15 cellular contexts compared by ENCODE assay signal in the genomic region with DNA sequence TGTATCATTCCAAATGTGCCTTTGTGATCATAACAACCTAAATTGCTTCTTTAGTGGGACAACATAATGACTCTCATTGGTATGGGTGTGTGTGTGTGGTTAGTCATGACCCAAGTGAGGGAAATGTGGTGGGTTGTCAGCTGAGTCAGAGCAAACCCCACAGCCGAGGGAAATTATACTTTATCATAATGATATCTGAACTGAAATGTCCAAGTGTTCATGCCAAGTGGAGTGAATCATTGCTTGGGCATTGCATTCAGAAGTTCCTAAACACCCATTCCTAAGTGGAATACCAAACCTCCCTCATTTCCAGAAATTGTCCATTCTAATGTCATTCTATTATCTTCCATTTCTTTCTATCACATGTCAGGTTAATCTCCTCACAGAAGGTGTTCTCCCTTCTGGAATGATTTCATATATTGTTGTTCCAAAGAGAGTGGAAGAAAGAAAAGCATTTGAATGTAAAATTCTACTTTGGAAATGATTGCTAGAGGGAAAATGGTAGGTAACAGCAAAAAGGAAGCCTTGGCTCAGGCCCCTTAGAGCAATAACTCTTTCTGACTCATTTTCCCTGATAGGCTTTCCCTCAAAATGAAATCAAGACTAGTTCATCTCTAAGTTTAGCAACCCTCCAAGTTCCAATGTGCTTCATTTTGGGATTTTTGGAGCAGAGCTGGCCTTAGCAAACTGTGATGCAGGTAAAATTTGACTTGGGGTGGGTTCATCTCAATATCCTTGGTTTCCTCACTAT.
A peak's percentile ranks its signal among the peaks of the same experiment; 100 is the strongest.
DNase-seq lines count a peak whose midpoint lies in the region; ATAC-seq and TF ChIP-seq lines count a peak whose summit lies in the region.
"Had no signal": no experiment of that assay in that cellular context is flagged by ENCODE, and none has a peak within 500 bp of the region (broad histone marks: within the 10 kb centered on the region; RNA-seq: fewer than 3 reads in every experiment).

No MANE protein-coding gene starts in this region.

- H4K20me1 ChIP-seq in SK-N-SH (ENCODE audit: insufficient read depth) = no peaks in the 10 kb centered on the region

- H3F3A ChIP-seq in SK-N-SH (replicated peaks; ENCODE audit: insufficient read depth) = peaks cover 15% of the 10 kb centered on the region

- no peak overlapping the region for H3K4me3 Mint-ChIP-seq in natural killer cell

- H3K4me1 ChIP-seq in SK-N-SH (ENCODE audit: control insufficient read depth in 1 of 2, insufficient read depth in 2 of 2, low read depth in 1 of 2, low read length in 1 of 2) (peaks cover 0 to 4% of the 10 kb centered on the region in 2 experiments; a peak in 1 of 4 replicates), esophagus squamous epithelium (no peaks in the 10 kb centered on the region)
- H3K4me1 ChIP-seq: esophagus muscularis mucosa, stomach had no signal

- POLR2A ChIA-PET in SK-N-SH (lab: Yijun Ruan, JAX) = no interaction called here

- H3K9ac ChIP-seq in SK-N-SH = no peak overlapping the region

- TF ChIP-seq RAD21 in SK-N-SH (IDR thresholded peaks at IDR 0.05; ENCODE audit: low read length) = no peak

- DNase-seq in GM04504 (ENCODE audit: low read depth) = peak; percentile 71
- no peak for DNase-seq in SK-N-SH
- DNase-seq in fibroblast of mammary gland (ENCODE audit: low read depth) = peak; percentile 97
- DNase-seq in retinal pigment epithelial cell (ENCODE audit: low read depth) = peak; percentile 68
- DNase-seq in esophagus squamous epithelium (lab: John Stamatoyannopoulos, UW) = no peak
- no peak for DNase-seq in activated CD4-positive, alpha-beta T cell treated with anti-CD3 and anti-CD28 coated beads for 4 hours
- no peak for DNase-seq in natural killer cell
- DNase-seq: aorta; left cardiac atrium; NCI-H1694 treated with DMSO at 0.1 percent for 48 hours; stimulated activated CD4-positive, alpha-beta T cell treated with anti-CD3 and anti-CD28 coated beads, Interleukin-4, amount 100 ng/mL, for 1 hour; stomach had no signal

- H2AFZ ChIP-seq in SK-N-SH (ENCODE audit: low read depth) = no peak overlapping the region

- H3K4me1 Mint-ChIP-seq in natural killer cell = no peaks in the 10 kb centered on the region

- H3K36me3 Mint-ChIP-seq in natural killer cell = no peaks in the 10 kb centered on the region

- H3K79me2 ChIP-seq in SK-N-SH (ENCODE audit: insufficient read depth) = no peaks in the 10 kb centered on the region

- H3K27ac ChIP-seq in SK-N-SH (ENCODE audit: low read depth in 2 of 2, low read length in 1 of 2) (peak overlapping the region; percentile 43 to 79; a peak in 3 of 4 replicates), esophagus squamous epithelium (no peak overlapping the region)
- H3K27ac ChIP-seq: esophagus muscularis mucosa, neutrophil, stomach had no signal

- no peaks in the 10 kb centered on the region for H3K9me3 ChIP-seq in SK-N-SH
- no peaks in the 10 kb centered on the region for H3K9me3 ChIP-seq in esophagus squamous epithelium
- H3K9me3 ChIP-seq: esophagus muscularis mucosa, neutrophil had no signal

- ATAC-seq in HG03571 (IDR thresholded peaks at IDR 0.05; ENCODE audit: unreplicated experiment) (no peak), natural killer cell (no peak)

- H3K9me2 ChIP-seq in SK-N-SH = no peaks in the 10 kb centered on the region

- peak in 1 of 2 experiments; percentile 95; a peak in 3 of 4 replicates for TF ChIP-seq EP300 in SK-N-SH (IDR thresholded peaks at IDR 0.05; ENCODE audit: borderline replicate concordance in 1 of 2, low read depth in 1 of 2, low read length in 1 of 2)

- intact Hi-C loops in esophagus squamous epithelium (cut with DNase I) (no loop called here), natural killer cell (cut with micrococcal nuclease) (no loop called here)

- 0% methylated on average over 1 of the region's 1 CpG for WGBS in SK-N-SH (ENCODE audit: low lambda C conversion rate)
- WGBS in esophagus squamous epithelium, 2 donors = 17 to 28% methylated on average over 1 of the region's 1 CpG

- CTCF ChIA-PET in SK-N-SH (lab: Yijun Ruan, JAX) = interaction anchor here (1.2 kb wide), 1 partner anchor 12 kb away, joined by 4 read pairs; no protein-coding TSS in a partner anchor

- no peaks in the 10 kb centered on the region for H3K27me3 Mint-ChIP-seq in natural killer cell (ENCODE audit: low read depth in 2 of 2)

- H3K27me3 ChIP-seq in SK-N-SH (ENCODE audit: insufficient read depth) = no peaks in the 10 kb centered on the region
- no peaks in the 10 kb centered on the region for H3K27me3 ChIP-seq in esophagus squamous epithelium
- H3K27me3 ChIP-seq: esophagus muscularis mucosa, neutrophil, stomach had no signal

- peaks cover 8 to 11% of the 10 kb centered on the region in 2 donors for H3K9me3 Mint-ChIP-seq in natural killer cell

- H3K4me2 ChIP-seq in SK-N-SH = peak overlapping the region; percentile 45

- H3K4me3 ChIP-seq in SK-N-SH (ENCODE audit: low read depth in 2 of 2, low read length in 1 of 2) (no peak overlapping the region), fibroblast of mammary gland (ENCODE audit: control insufficient read depth, low read depth, low read length) (no peak overlapping the region), retinal pigment epithelial cell (ENCODE audit: low read length) (no peak overlapping the region), esophagus squamous epithelium (no peak overlapping the region)
- H3K4me3 ChIP-seq: esophagus muscularis mucosa, stomach had no signal

- no peaks in the 10 kb centered on the region for H3K36me3 ChIP-seq in SK-N-SH (replicated peaks in 1 of 2; ENCODE audit: control insufficient read depth in 1 of 2, insufficient read depth in 2 of 2, low read length in 1 of 2)
- H3K36me3 ChIP-seq in esophagus squamous epithelium = no peaks in the 10 kb centered on the region
- H3K36me3 ChIP-seq: esophagus muscularis mucosa, neutrophil, stomach had no signal

- no peak overlapping the region for H3K27ac Mint-ChIP-seq in natural killer cell

- no peak for TF ChIP-seq POLR2A in esophagus squamous epithelium (IDR thresholded peaks at IDR 0.05)

- TF ChIP-seq CTCF in SK-N-SH (IDR thresholded peaks at IDR 0.05) (no peak), fibroblast of mammary gland (conservative IDR thresholded peaks at IDR 0.05; ENCODE audit: control insufficient read depth, insufficient read depth, low read depth, low read length) (no peak), retinal pigment epithelial cell (conservative IDR thresholded peaks at IDR 0.05; ENCODE audit: low read depth, low read length) (no peak), esophagus squamous epithelium (IDR thresholded peaks at IDR 0.05) (no peak), natural killer cell (IDR thresholded peaks at IDR 0.05) (no peak)

TF ChIP-seq in SK-N-SH, 30 proteins besides CTCF, POLR2A, EP300 and RAD21 (continues in another document):
- TF ChIP-seq TCF12 (IDR thresholded peaks at IDR 0.05) (peak; percentile 94), TEAD4 (IDR thresholded peaks at IDR 0.05; ENCODE audit: borderline replicate concordance, insufficient read depth) (peak; percentile 95), USF1 (IDR thresholded peaks at IDR 0.05; ENCODE audit: borderline replicate concordance, low read depth) (0 out of 2 replicates have a peak, but pooled peaks have one; percentile 12), FOSL2 (IDR thresholded peaks at IDR 0.05; ENCODE audit: borderline replicate concordance, low read depth) (peak; percentile 98), JUND (IDR thresholded peaks at IDR 0.05) (peak; percentile 98), NFIC (IDR thresholded peaks at IDR 0.05; ENCODE audit: borderline replicate concordance) (peak; percentile 99), FOXJ3 (CRISPR knock-in tag; IDR thresholded peaks at IDR 0.05) (no peak), RFX5 (IDR thresholded peaks at IDR 0.05; ENCODE audit: low read length) (no peak), MXI1 (IDR thresholded peaks at IDR 0.05; ENCODE audit: low read depth, low read length) (no peak), MEF2A (IDR thresholded peaks at IDR 0.05; ENCODE audit: borderline replicate concordance, low read depth) (peak; percentile 46; the same call in 1 of the 2 replicates), IRF3 (IDR thresholded peaks at IDR 0.05; ENCODE audit: low read depth, low read length) (no peak), YY1 (IDR thresholded peaks at IDR 0.05; ENCODE audit: low read depth) (0 out of 2 replicates have a peak, but pooled peaks have one; percentile 58), GABPA (IDR thresholded peaks at IDR 0.05; ENCODE audit: low read depth) (no peak), RCOR1 (IDR thresholded peaks at IDR 0.05; ENCODE audit: low read length) (no peak), EZH2phosphoT487 (IDR thresholded peaks at IDR 0.05; ENCODE audit: borderline replicate concordance, low read depth) (no peak)
- TF ChIP-seq, protein P1, sequence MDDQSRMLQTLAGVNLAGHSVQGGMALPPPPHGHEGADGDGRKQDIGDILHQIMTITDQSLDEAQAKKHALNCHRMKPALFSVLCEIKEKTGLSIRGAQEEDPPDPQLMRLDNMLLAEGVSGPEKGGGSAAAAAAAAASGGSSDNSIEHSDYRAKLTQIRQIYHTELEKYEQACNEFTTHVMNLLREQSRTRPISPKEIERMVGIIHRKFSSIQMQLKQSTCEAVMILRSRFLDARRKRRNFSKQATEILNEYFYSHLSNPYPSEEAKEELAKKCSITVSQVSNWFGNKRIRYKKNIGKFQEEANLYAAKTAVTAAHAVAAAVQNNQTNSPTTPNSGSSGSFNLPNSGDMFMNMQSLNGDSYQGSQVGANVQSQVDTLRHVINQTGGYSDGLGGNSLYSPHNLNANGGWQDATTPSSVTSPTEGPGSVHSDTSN (IDR thresholded peaks at IDR 0.05) = peak; percentile 97
- TF ChIP-seq, protein P2, sequence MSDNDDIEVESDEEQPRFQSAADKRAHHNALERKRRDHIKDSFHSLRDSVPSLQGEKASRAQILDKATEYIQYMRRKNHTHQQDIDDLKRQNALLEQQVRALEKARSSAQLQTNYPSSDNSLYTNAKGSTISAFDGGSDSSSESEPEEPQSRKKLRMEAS (IDR thresholded peaks at IDR 0.05; ENCODE audit: low read depth) = peak; percentile 55; the same call in 1 of the 2 replicates

Comparison
In these comparisons a context has a peak if more than half of its experiments do, and no peak if none do; other contexts are left out.
1. DNase-seq: peak in GM04504 (single experiment), fibroblast of mammary gland (single experiment) and retinal pigment epithelial cell (single experiment); none in SK-N-SH (single experiment), esophagus squamous epithelium (single experiment), activated CD4-positive, alpha-beta T cell treated with anti-CD3 and anti-CD28 coated beads for 4 hours (0 of 2) and natural killer cell (single experiment).
2. H3K27ac ChIP-seq: peak in SK-N-SH (2 of 2); none in esophagus squamous epithelium (0 of 4).